In genomic region chr1:93416183-93416582, GRCh38 we compare ENCODE assay signal across 1 cellular context.
TF ChIP-seq lines count a peak whose summit lies in the region.

No MANE protein-coding gene starts in this region.

TF ChIP-seq in GM12878, 131 proteins besides CTCF, POLR2A, EP300 and RAD21:
- TF ChIP-seq MEF2B (IDR thresholded peaks at IDR 0.05; ENCODE audit: partially characterized antibody, poor library complexity, severe bottlenecking) (peak; percentile 53), WRNIP1 (IDR thresholded peaks at IDR 0.05; ENCODE audit: borderline replicate concordance, low read depth, low read length) (no peak)
